ENCODE assay signal across 21 cellular contexts in genomic region chr12:9604288-9604687, GRCh38. TPM values are rescaled to one million over a fixed set of nuclear protein-coding genes. Genes with fewer than 3 reads are reported as not detected.
"Had no signal": no experiment of that assay in that cellular context is flagged by ENCODE, and none has a peak within 500 bp of the region (broad histone marks: within the 10 kb centered on the region; RNA-seq: fewer than 3 reads in every experiment).

No MANE protein-coding gene starts in this region.

- H3K36me3 ChIP-seq: brain microvascular endothelial cell, heart left ventricle, upper lobe of right lung had no signal

- H3K9me3 ChIP-seq: heart left ventricle, upper lobe of right lung had no signal

- ATAC-seq: heart left ventricle, left lobe of liver, sciatic nerve, upper lobe of right lung had no signal

- H3K27ac ChIP-seq: brain microvascular endothelial cell, heart left ventricle, upper lobe of right lung, VCaP had no signal

- H3K4me3 ChIP-seq: heart left ventricle, upper lobe of right lung had no signal

- DNase-seq: activated CD4-positive, alpha-beta memory T cell treated with anti-CD3 and anti-CD28 coated beads for 36 hours; activated naive CD4-positive, alpha-beta T cell treated with anti-CD3 and anti-CD28 coated beads, Interleukin-2, amount 10 ng/mL, durations not matched to agents 7 days and 5 days; brain microvascular endothelial cell; cerebellar nuclear complex; dermis blood vessel endothelial cell; foreskin fibroblast; heart left ventricle; islet precursor cell; mammary epithelial cell; stimulated activated CD4-positive, alpha-beta T cell treated with anti-CD3 and anti-CD28 coated beads, Interleukin-2, amount 100 ng/mL, for 24 hours; stimulated activated naive CD4-positive, alpha-beta T cell treated with Interleukin-2 at 50 U/mL for 16 hours; T1000; upper lobe of right lung had no signal

- H3K4me3 Mint-ChIP-seq: activated CD4-positive, alpha-beta memory T cell treated with anti-CD3 and anti-CD28 coated beads for 36 hours; activated naive CD4-positive, alpha-beta T cell treated with anti-CD3 and anti-CD28 coated beads, Interleukin-2, amount 10 ng/mL, durations not matched to agents 7 days and 5 days had no signal

- H3K27me3 ChIP-seq: brain microvascular endothelial cell, heart left ventricle, upper lobe of right lung had no signal

- H3K4me1 ChIP-seq: heart left ventricle, upper lobe of right lung had no signal

- H3K27ac Mint-ChIP-seq: activated CD4-positive, alpha-beta memory T cell treated with anti-CD3 and anti-CD28 coated beads for 36 hours; activated naive CD4-positive, alpha-beta T cell treated with anti-CD3 and anti-CD28 coated beads, Interleukin-2, amount 10 ng/mL, durations not matched to agents 7 days and 5 days; activated T-helper 2 cell treated with anti-CD3 and anti-CD28 coated beads, Interferon-gamma antibody, Interleukin-2, Interleukin-4, amounts not matched to agents 10 μg/mL and 5 μg/mL and 100 μg/mL, durations not matched to agents 14 hours and 24 hours and 36 hours had no signal

RNA-seq across cellular contexts. Expression of gene KLRB1, which starts 3.4 kb away (rescaled TPM):
- total RNA-seq: dermis blood vessel endothelial cell, mammary epithelial cell, osteoblast, pulmonary artery endothelial cell, temporal lobe had no signal
- polyA plus RNA-seq: mammary epithelial cell, neural cell had no signal
